Comparison of ENCODE assay signal across 1 cellular context in the genomic region with DNA sequence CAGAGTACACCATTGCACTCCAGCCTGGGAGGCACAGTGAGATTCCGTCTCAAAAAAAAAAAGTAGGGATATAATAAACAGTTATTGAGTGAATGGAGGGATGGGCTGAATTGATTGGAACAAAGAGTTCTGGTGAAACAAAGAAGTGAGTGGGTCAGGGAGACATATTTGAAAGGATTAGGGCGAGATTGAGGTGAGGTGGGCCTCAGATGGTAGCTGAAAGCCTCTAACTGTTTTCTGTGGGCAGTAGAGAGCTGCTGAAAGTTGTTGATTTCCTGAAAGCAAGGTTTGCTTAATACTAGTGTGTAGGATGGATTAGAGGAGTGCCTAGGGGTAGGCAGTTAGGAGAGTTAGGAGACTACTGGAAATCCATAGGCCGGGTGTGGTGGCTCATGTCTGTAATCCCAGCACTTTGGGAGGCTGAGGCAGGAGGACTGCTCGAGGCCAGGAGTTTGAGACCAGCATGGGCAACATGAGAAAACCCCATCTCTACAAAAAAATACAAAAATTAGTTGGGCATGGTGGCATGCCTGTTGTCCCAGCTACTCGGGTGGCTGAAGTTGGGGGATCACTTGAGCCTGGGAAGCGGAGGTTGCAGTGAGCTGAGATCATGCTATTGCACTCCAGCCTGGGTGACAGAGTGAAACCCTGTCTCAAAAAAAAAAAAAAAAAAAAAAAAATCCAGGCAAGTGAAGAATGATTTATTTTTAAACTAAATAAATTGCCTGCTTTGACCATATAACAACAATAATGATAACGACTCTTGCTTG.
TF ChIP-seq lines count a peak whose summit lies in the region.

No MANE protein-coding gene starts in this region.

TF ChIP-seq in GM23338, 12 proteins besides CTCF, POLR2A, EP300 and RAD21 (continued from another document):
- TF ChIP-seq EZH2 (IDR thresholded peaks at IDR 0.05; ENCODE audit: low read depth, unreplicated experiment), result no peak
- TF ChIP-seq, protein P1, sequence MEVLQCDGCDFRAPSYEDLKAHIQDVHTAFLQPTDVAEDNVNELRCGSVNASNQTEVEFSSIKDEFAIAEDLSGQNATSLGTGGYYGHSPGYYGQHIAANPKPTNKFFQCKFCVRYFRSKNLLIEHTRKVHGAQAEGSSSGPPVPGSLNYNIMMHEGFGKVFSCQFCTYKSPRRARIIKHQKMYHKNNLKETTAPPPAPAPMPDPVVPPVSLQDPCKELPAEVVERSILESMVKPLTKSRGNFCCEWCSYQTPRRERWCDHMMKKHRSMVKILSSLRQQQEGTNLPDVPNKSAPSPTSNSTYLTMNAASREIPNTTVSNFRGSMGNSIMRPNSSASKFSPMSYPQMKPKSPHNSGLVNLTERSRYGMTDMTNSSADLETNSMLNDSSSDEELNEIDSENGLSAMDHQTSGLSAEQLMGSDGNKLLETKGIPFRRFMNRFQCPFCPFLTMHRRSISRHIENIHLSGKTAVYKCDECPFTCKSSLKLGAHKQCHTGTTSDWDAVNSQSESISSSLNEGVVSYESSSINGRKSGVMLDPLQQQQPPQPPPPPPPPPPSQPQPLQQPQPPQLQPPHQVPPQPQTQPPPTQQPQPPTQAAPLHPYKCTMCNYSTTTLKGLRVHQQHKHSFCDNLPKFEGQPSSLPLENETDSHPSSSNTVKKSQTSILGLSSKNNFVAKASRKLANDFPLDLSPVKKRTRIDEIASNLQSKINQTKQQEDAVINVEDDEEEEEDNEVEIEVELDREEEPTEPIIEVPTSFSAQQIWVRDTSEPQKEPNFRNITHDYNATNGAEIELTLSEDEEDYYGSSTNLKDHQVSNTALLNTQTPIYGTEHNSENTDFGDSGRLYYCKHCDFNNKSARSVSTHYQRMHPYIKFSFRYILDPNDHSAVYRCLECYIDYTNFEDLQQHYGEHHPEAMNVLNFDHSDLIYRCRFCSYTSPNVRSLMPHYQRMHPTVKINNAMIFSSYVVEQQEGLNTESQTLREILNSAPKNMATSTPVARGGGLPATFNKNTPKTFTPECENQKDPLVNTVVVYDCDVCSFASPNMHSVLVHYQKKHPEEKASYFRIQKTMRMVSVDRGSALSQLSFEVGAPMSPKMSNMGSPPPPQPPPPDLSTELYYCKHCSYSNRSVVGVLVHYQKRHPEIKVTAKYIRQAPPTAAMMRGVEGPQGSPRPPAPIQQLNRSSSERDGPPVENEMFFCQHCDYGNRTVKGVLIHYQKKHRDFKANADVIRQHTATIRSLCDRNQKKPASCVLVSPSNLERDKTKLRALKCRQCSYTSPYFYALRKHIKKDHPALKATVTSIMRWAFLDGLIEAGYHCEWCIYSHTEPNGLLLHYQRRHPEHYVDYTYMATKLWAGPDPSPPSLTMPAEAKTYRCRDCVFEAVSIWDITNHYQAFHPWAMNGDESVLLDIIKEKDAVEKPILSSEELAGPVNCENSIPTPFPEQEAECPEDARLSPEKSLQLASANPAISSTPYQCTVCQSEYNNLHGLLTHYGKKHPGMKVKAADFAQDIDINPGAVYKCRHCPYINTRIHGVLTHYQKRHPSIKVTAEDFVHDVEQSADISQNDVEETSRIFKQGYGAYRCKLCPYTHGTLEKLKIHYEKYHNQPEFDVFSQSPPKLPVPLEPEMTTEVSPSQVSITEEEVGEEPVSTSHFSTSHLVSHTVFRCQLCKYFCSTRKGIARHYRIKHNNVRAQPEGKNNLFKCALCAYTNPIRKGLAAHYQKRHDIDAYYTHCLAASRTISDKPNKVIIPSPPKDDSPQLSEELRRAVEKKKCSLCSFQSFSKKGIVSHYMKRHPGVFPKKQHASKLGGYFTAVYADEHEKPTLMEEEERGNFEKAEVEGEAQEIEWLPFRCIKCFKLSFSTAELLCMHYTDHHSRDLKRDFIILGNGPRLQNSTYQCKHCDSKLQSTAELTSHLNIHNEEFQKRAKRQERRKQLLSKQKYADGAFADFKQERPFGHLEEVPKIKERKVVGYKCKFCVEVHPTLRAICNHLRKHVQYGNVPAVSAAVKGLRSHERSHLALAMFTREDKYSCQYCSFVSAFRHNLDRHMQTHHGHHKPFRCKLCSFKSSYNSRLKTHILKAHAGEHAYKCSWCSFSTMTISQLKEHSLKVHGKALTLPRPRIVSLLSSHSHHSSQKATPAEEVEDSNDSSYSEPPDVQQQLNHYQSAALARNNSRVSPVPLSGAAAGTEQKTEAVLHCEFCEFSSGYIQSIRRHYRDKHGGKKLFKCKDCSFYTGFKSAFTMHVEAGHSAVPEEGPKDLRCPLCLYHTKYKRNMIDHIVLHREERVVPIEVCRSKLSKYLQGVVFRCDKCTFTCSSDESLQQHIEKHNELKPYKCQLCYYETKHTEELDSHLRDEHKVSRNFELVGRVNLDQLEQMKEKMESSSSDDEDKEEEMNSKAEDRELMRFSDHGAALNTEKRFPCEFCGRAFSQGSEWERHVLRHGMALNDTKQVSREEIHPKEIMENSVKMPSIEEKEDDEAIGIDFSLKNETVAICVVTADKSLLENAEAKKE (CRISPR knock-in tag; IDR thresholded peaks at IDR 0.05), result no peak
- TF ChIP-seq, protein P2, sequence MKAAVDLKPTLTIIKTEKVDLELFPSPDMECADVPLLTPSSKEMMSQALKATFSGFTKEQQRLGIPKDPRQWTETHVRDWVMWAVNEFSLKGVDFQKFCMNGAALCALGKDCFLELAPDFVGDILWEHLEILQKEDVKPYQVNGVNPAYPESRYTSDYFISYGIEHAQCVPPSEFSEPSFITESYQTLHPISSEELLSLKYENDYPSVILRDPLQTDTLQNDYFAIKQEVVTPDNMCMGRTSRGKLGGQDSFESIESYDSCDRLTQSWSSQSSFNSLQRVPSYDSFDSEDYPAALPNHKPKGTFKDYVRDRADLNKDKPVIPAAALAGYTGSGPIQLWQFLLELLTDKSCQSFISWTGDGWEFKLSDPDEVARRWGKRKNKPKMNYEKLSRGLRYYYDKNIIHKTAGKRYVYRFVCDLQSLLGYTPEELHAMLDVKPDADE (IDR thresholded peaks at IDR 0.05), result no peak
- TF ChIP-seq ZNF331 (CRISPR knock-in tag; IDR thresholded peaks at IDR 0.05; ENCODE audit: low read depth), result no peak
- no peak for TF ChIP-seq STAT1 (IDR thresholded peaks at IDR 0.05; ENCODE audit: unreplicated experiment)
- no peak for TF ChIP-seq EZH2phosphoT487 (IDR thresholded peaks at IDR 0.05; ENCODE audit: unreplicated experiment)
